Comparison of ENCODE assay signal across 7 cellular contexts in the genomic region with DNA sequence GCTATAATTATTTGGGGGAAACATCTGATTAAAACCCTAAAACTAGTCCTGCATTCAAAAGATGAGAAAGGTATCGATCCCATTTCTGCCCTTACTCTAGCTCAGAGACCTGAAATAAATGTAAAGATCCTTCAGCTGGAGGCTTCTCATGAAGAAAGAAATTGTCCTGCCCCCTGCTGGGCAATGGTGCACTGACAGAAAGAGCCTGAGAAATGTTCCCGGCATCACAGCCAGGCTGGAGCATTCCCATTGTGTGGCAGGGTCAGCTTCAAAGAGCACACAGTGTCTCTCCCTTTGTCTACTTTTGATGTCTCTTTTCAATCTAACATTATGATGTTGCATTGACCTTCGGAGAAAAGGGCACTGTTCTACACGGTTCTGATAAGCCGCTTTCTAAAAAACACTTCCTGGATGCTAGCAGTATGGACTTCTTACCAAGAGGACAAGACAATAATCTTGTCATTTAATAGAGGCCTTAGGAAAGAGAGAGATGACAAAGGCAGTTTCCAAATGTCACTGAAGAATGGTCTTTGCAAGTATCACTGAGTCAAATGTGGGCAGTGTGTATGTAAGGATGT.
DNase-seq lines count a peak whose midpoint lies in the region; ATAC-seq and TF ChIP-seq lines count a peak whose summit lies in the region.

No MANE protein-coding gene starts in this region.

- no peak for TF ChIP-seq EP300 in SK-N-SH (IDR thresholded peaks at IDR 0.05; ENCODE audit: borderline replicate concordance in 1 of 2, low read depth in 1 of 2, low read length in 1 of 2)
- no peak for TF ChIP-seq EP300 in gastroesophageal sphincter (IDR thresholded peaks at IDR 0.05)

- CTCF ChIA-PET in SK-N-SH (lab: Yijun Ruan, JAX), result interaction anchor here (0.6 to 3.3 kb wide), 33 partner anchors 9 to 1218 kb away, joined by 3 to 30 read pairs (median 4); no protein-coding TSS in a partner anchor

- H3F3A ChIP-seq in SK-N-SH (replicated peaks; ENCODE audit: insufficient read depth), result no peaks in the 10 kb centered on the region

- H3K4me1 ChIP-seq in SK-N-SH (ENCODE audit: control insufficient read depth in 1 of 2, insufficient read depth in 2 of 2, low read depth in 1 of 2, low read length in 1 of 2), result peaks cover 0 to 3% of the 10 kb centered on the region in 2 experiments; a peak in 1 of 4 replicates
- H3K4me1 ChIP-seq in gastroesophageal sphincter, result no peaks in the 10 kb centered on the region

- WGBS in SK-N-SH (ENCODE audit: low lambda C conversion rate), result 67% methylated on average over 5 of the region's 5 CpGs
- 54 to 58% methylated on average over 2 to 5 of the region's 5 CpGs for WGBS in gastroesophageal sphincter (ENCODE audit: low coverage in 1 of 2), 2 donors

- POLR2A ChIA-PET in SK-N-SH (lab: Yijun Ruan, JAX), result no interaction called here

- TF ChIP-seq CTCF in SK-N-SH (IDR thresholded peaks at IDR 0.05), result peak; percentile 80
- peak; percentile 6 to 55 (median 26) for TF ChIP-seq CTCF in gastroesophageal sphincter (IDR thresholded peaks at IDR 0.05)

- H3K9me2 ChIP-seq in SK-N-SH, result no peaks in the 10 kb centered on the region

- ATAC-seq in gastroesophageal sphincter, result no peak

- H2AFZ ChIP-seq in SK-N-SH (ENCODE audit: low read depth), result no peak overlapping the region

- peaks cover 14% of the 10 kb centered on the region for H3K79me2 ChIP-seq in SK-N-SH (ENCODE audit: insufficient read depth)

- no peaks in the 10 kb centered on the region for H3K27me3 ChIP-seq in SK-N-SH (ENCODE audit: insufficient read depth)
- no peaks in the 10 kb centered on the region for H3K27me3 ChIP-seq in gastroesophageal sphincter

- no peak for TF ChIP-seq POLR2A in gastroesophageal sphincter (IDR thresholded peaks at IDR 0.05)

- H3K4me2 ChIP-seq in SK-N-SH, result no peak overlapping the region

- H3K27ac ChIP-seq in SK-N-SH (ENCODE audit: low read depth in 2 of 2, low read length in 1 of 2), result no peak overlapping the region
- H3K27ac ChIP-seq in gastroesophageal sphincter, result no peak overlapping the region

- DNase-seq in EL (peak; percentile 45), HCEC 1CT (peak; percentile 14), SK-N-SH (peak; percentile 52), pons (ENCODE audit: low spot score) (peak; percentile 93), NOMO-1 treated with dmso at 0.1 percent for 144 hours (lab: John Stamatoyannopoulos, UW; ENCODE audit: unreplicated experiment) (no peak), DMS114 treated with DMSO at 0.1 percent for 48 hours (lab: John Stamatoyannopoulos, UW; ENCODE audit: unreplicated experiment) (no peak)

- H3K4me3 ChIP-seq in SK-N-SH (ENCODE audit: low read depth in 2 of 2, low read length in 1 of 2), result peak overlapping the region in 1 of 2 experiments; percentile 5; a peak in 1 of 4 replicates
- no peak overlapping the region for H3K4me3 ChIP-seq in gastroesophageal sphincter

- no peaks in the 10 kb centered on the region for H3K36me3 ChIP-seq in SK-N-SH (replicated peaks in 1 of 2; ENCODE audit: control insufficient read depth in 1 of 2, insufficient read depth in 2 of 2, low read length in 1 of 2)
- H3K36me3 ChIP-seq in gastroesophageal sphincter, result no peaks in the 10 kb centered on the region

- TF ChIP-seq RAD21 in SK-N-SH (IDR thresholded peaks at IDR 0.05; ENCODE audit: low read length), result peak; percentile 68

- no peak overlapping the region for H3K9ac ChIP-seq in SK-N-SH

- no peaks in the 10 kb centered on the region for H4K20me1 ChIP-seq in SK-N-SH (ENCODE audit: insufficient read depth)

- no peaks in the 10 kb centered on the region for H3K9me3 ChIP-seq in SK-N-SH
- H3K9me3 ChIP-seq in gastroesophageal sphincter, result no peaks in the 10 kb centered on the region

TF ChIP-seq in SK-N-SH, 30 proteins besides CTCF, POLR2A, EP300 and RAD21:
- no peak for TF ChIP-seq POLR2AphosphoS5 (IDR thresholded peaks at IDR 0.05; ENCODE audit: low read depth, low read length)
- TF ChIP-seq SMC3 (IDR thresholded peaks at IDR 0.05; ENCODE audit: low read depth, low read length), result peak; percentile 60
- no peak for TF ChIP-seq NFIC (IDR thresholded peaks at IDR 0.05; ENCODE audit: borderline replicate concordance)
- TF ChIP-seq USF1 (IDR thresholded peaks at IDR 0.05; ENCODE audit: borderline replicate concordance, low read depth), result no peak
- TF ChIP-seq NRF1 (IDR thresholded peaks at IDR 0.05; ENCODE audit: low read depth, low read length), result no peak
- TF ChIP-seq, protein P1, sequence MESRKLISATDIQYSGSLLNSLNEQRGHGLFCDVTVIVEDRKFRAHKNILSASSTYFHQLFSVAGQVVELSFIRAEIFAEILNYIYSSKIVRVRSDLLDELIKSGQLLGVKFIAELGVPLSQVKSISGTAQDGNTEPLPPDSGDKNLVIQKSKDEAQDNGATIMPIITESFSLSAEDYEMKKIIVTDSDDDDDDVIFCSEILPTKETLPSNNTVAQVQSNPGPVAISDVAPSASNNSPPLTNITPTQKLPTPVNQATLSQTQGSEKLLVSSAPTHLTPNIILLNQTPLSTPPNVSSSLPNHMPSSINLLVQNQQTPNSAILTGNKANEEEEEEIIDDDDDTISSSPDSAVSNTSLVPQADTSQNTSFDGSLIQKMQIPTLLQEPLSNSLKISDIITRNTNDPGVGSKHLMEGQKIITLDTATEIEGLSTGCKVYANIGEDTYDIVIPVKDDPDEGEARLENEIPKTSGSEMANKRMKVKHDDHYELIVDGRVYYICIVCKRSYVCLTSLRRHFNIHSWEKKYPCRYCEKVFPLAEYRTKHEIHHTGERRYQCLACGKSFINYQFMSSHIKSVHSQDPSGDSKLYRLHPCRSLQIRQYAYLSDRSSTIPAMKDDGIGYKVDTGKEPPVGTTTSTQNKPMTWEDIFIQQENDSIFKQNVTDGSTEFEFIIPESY (IDR thresholded peaks at IDR 0.05; ENCODE audit: borderline replicate concordance, low read depth), result no peak
- TF ChIP-seq JUND (IDR thresholded peaks at IDR 0.05), result no peak
TF ChIP-seq in SK-N-SH: peak in this region for 1.

Comparison
In these comparisons a context has a peak if more than half of its experiments do, and no peak if none do; other contexts are left out.
1. DNase-seq: peak in EL (single experiment), HCEC 1CT (single experiment), SK-N-SH (single experiment) and pons (single experiment); none in NOMO-1 treated with dmso at 0.1 percent for 144 hours (single experiment) and DMS114 treated with DMSO at 0.1 percent for 48 hours (single experiment).